11 cellular contexts compared by ENCODE assay signal in the genomic region with DNA sequence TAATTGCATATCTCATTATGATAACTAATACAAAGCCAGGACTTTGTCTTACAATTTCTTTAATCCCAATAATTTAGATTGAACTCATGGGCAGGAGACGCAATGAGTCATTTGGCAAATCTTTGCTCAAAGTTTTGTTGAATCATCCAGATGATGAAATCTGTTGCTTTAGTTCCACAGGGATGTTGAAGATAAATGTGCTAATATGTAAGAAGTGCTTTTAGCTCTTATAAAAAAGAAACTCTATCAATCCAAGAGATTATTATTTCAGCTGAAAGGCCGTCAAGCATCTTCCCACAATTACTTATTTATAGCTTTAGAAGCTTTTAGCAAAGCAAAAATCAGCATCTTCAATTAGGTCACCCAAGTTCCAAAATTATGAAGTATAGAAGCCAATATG. TPM values are rescaled to one million over a fixed set of nuclear protein-coding genes. Genes with fewer than 3 reads are reported as not detected.
A peak's percentile ranks its signal among the peaks of the same experiment; 100 is the strongest.
DNase-seq lines count a peak whose midpoint lies in the region; ATAC-seq and TF ChIP-seq lines count a peak whose summit lies in the region.
"Had no signal": no experiment of that assay in that cellular context is flagged by ENCODE, and none has a peak within 500 bp of the region (broad histone marks: within the 10 kb centered on the region; RNA-seq: fewer than 3 reads in every experiment).

No MANE protein-coding gene starts in this region.

- H3K4me1 ChIP-seq in PC-3 (ENCODE audit: insufficient read depth, low read length): peaks cover 92% of the 10 kb centered on the region
- peaks cover 79% of the 10 kb centered on the region for H3K4me1 ChIP-seq in osteoblast (ENCODE audit: insufficient read depth, low read length)
- no peaks in the 10 kb centered on the region for H3K4me1 ChIP-seq in spleen

- DNase-seq in EH (ENCODE audit: low read depth): peak; percentile 89
- DNase-seq in PC-3: peak; percentile 98
- peak; percentile 90 for DNase-seq in epithelial cell of esophagus (ENCODE audit: low read depth)
- DNase-seq in osteoblast (ENCODE audit: insufficient read length, low spot score, missing footprints): no peak
- DNase-seq in spleen: no peak
- no peak for DNase-seq in NCI-H2227 treated with DMSO at 0.1 percent for 48 hours (lab: John Stamatoyannopoulos, UW)
- DNase-seq: DMS153, NCI-H1105 treated with DMSO at 0.1 percent for 48 hours, transverse colon had no signal

- H2AFZ ChIP-seq in PC-3 (ENCODE audit: low read length): no peak overlapping the region
- H2AFZ ChIP-seq in osteoblast (ENCODE audit: low read length): no peak overlapping the region

- H3K9me3 ChIP-seq in PC-3 (ENCODE audit: low read length) (no peaks in the 10 kb centered on the region), osteoblast (ENCODE audit: low read depth, low read length) (no peaks in the 10 kb centered on the region), spleen (no peaks in the 10 kb centered on the region)
- H3K9me3 ChIP-seq: transverse colon had no signal

- CTCF ChIA-PET in PC-3 (lab: Charles Lee): interaction anchor here (0.6 to 1.6 kb wide), 3 partner anchors 91 to 187 kb away, joined by 3 to 4 read pairs (median 3); no protein-coding TSS in a partner anchor

- no peak for TF ChIP-seq POLR2A in spleen (IDR thresholded peaks at IDR 0.05)

- H3K4me2 ChIP-seq in PC-3 (ENCODE audit: low read length) (peak overlapping the region; percentile 53), osteoblast (ENCODE audit: insufficient read depth, low read length) (peak overlapping the region; percentile 38)

- TF ChIP-seq CTCF in PC-3 (conservative IDR thresholded peaks at IDR 0.05; ENCODE audit: low read depth, low read length): no peak
- TF ChIP-seq CTCF in epithelial cell of esophagus (IDR thresholded peaks at IDR 0.05; ENCODE audit: insufficient read depth, low read depth, low read length, missing control alignments): no peak
- no peak for TF ChIP-seq CTCF in osteoblast (IDR thresholded peaks at IDR 0.05; ENCODE audit: extremely low read depth, low read depth, low read length)
- TF ChIP-seq CTCF in spleen (IDR thresholded peaks at IDR 0.05 in 8 of 11, conservative IDR thresholded peaks at IDR 0.05 in 3 of 11): no peak

- BruUV-seq in PC-3 (replicated peaks; lab: Mats Ljungman, UMichigan): no TSS peak

- intact Hi-C loops in PC-3 (cut with micrococcal nuclease): loop anchor here (2.0 kb wide), 1 partner anchor 84 kb away; no protein-coding TSS in a partner anchor
- intact Hi-C loops in spleen (cut with DNase I; ENCODE audit: low total_unique reads): no loop called here

- peaks cover 14% of the 10 kb centered on the region for H3F3A ChIP-seq in PC-3 (ENCODE audit: low read length, unreplicated experiment)

- WGBS in spleen, 5 donors: 82 to 93% (median 86%) methylated on average over 2 of the region's 2 CpGs

- peak; percentile 30 for ATAC-seq in PC-3
- ATAC-seq in GM19467 (IDR thresholded peaks at IDR 0.05; ENCODE audit: unreplicated experiment): no peak
- ATAC-seq in GM21367 (IDR thresholded peaks at IDR 0.05; ENCODE audit: unreplicated experiment): no peak

- H3K27me3 ChIP-seq in PC-3 (ENCODE audit: low read length): no peaks in the 10 kb centered on the region
- H3K27me3 ChIP-seq in osteoblast (ENCODE audit: insufficient read depth, low read length): no peaks in the 10 kb centered on the region
- no peaks in the 10 kb centered on the region for H3K27me3 ChIP-seq in spleen (replicated peaks in 1 of 7)
- H3K27me3 ChIP-seq: transverse colon had no signal

- H4K20me1 ChIP-seq in PC-3 (ENCODE audit: low read length) (no peaks in the 10 kb centered on the region), osteoblast (ENCODE audit: insufficient read depth, low read length) (no peaks in the 10 kb centered on the region)

- H3K4me3 ChIP-seq in PC-3 (ENCODE audit: low read length) (0 out of 2 replicates have a peak overlapping the region, but pooled peaks have one; percentile 5), epithelial cell of esophagus (ENCODE audit: low read length) (no peak overlapping the region), osteoblast (ENCODE audit: insufficient read depth, low read length) (no peak overlapping the region), spleen (no peak overlapping the region)
- H3K4me3 ChIP-seq: transverse colon had no signal

- 0 out of 2 replicates have a peak, but pooled peaks cover 5% of the 10 kb centered on the region for H3K79me2 ChIP-seq in PC-3 (ENCODE audit: low read length)
- H3K79me2 ChIP-seq in osteoblast (ENCODE audit: insufficient read depth, low read length): no peaks in the 10 kb centered on the region

- H3K9ac ChIP-seq in PC-3 (ENCODE audit: low read length): peak overlapping the region; percentile 64

- H3K9me2 ChIP-seq in PC-3 (replicated peaks; ENCODE audit: low read length): no peaks in the 10 kb centered on the region

- no peaks in the 10 kb centered on the region for H3K36me3 ChIP-seq in PC-3 (ENCODE audit: low read depth, low read length)
- H3K36me3 ChIP-seq in osteoblast (ENCODE audit: insufficient read depth, low read length): no peaks in the 10 kb centered on the region
- no peaks in the 10 kb centered on the region for H3K36me3 ChIP-seq in spleen
- H3K36me3 ChIP-seq: transverse colon had no signal

- H3K27ac ChIP-seq in PC-3 (ENCODE audit: low read length) (peak overlapping the region; percentile 93), osteoblast (ENCODE audit: low read depth, low read length) (peak overlapping the region; percentile 95), spleen (no peak overlapping the region)
- H3K27ac ChIP-seq: transverse colon had no signal

- POLR2A ChIA-PET in PC-3 (lab: Charles Lee; ENCODE audit: unreplicated experiment): interaction anchor here (0.7 kb wide), 1 partner anchor 91 kb away, joined by 4 read pairs; no protein-coding TSS in a partner anchor

RNA-seq across cellular contexts. Expression of gene ANK3, which starts 36.8 kb away (rescaled TPM):
- total RNA-seq in PC-3 (2014; rRNA removed) (29.5 and 33.6 TPM in 2 replicates), osteoblast (44.5 and 58.0 TPM in 2 replicates), spleen (100 to 1,000 TPM in 1 of 7 donors, 10 to 100 TPM in 6; 30.6 to 133 (median 75.7) TPM)
- 1 to 10 TPM; 2.0 to 6.2 (median 4.2) TPM for polyA plus RNA-seq in spleen

Comparison
In these comparisons a context has a peak if more than half of its experiments do, and no peak if none do; other contexts are left out.
1. DNase-seq: peak in EH (single experiment), PC-3 (single experiment) and epithelial cell of esophagus (single experiment); none in osteoblast (single experiment), spleen (single experiment) and NCI-H2227 treated with DMSO at 0.1 percent for 48 hours (single experiment).
2. H3K27ac ChIP-seq: peak in PC-3 (single experiment) and osteoblast (single experiment); none in spleen (0 of 8).